1 cellular context compared by ENCODE assay signal in genomic region chr3:9704343-9705322, GRCh38.
TF ChIP-seq lines count a peak whose summit lies in the region.

No MANE protein-coding gene starts in this region.

TF ChIP-seq in HepG2, 621 proteins besides CTCF, POLR2A, EP300 and RAD21 (continued from another document and continues in another):
- TF ChIP-seq TAF15 (IDR thresholded peaks at IDR 0.05; ENCODE audit: low read depth, low read length, poor library complexity, severe bottlenecking) (no peak), HOXA3 (CRISPR knock-in tag; IDR thresholded peaks at IDR 0.05) (peak; percentile 52; the same call in 1 of the 2 replicates), ZC3H13 (CRISPR knock-in tag; IDR thresholded peaks at IDR 0.05) (0 out of 2 replicates have a peak, but pooled peaks have one; percentile 58), ZNF891 (CRISPR knock-in tag; IDR thresholded peaks at IDR 0.05) (peak; percentile 38; the same call in 1 of the 2 replicates), CBX5 (CRISPR knock-in tag; IDR thresholded peaks at IDR 0.05; ENCODE audit: borderline replicate concordance) (0 out of 2 replicates have a peak, but pooled peaks have one; percentile 36), ZNF619 (CRISPR knock-in tag; IDR thresholded peaks at IDR 0.05) (no peak), PATZ1 (CRISPR knock-in tag; IDR thresholded peaks at IDR 0.05) (peak; percentile 52), TARDBP (CRISPR knock-in tag; IDR thresholded peaks at IDR 0.05) (no peak), ZNF232 (CRISPR knock-in tag; IDR thresholded peaks at IDR 0.05; ENCODE audit: borderline replicate concordance) (peak; percentile 94), ZNF441 (CRISPR knock-in tag; IDR thresholded peaks at IDR 0.05; ENCODE audit: borderline replicate concordance) (peak; percentile 88; the same call in 1 of the 2 replicates), MYNN (CRISPR knock-in tag; IDR thresholded peaks at IDR 0.05; ENCODE audit: low read depth) (0 out of 2 replicates have a peak, but pooled peaks have one; percentile 61), RELA (CRISPR knock-in tag; IDR thresholded peaks at IDR 0.05) (no peak), MXD1 (CRISPR knock-in tag; IDR thresholded peaks at IDR 0.05) (0 out of 2 replicates have a peak, but pooled peaks have one; percentile 64), ZNF263 (CRISPR knock-in tag; IDR thresholded peaks at IDR 0.05) (0 out of 2 replicates have a peak, but pooled peaks have one; percentile 46), ZNF124 (CRISPR knock-in tag; IDR thresholded peaks at IDR 0.05) (0 out of 2 replicates have a peak, but pooled peaks have one; percentile 33), ZEB1 (IDR thresholded peaks at IDR 0.05; ENCODE audit: insufficient replicate concordance, low read depth) (no peak), ARID2 (CRISPR knock-in tag; IDR thresholded peaks at IDR 0.05; ENCODE audit: borderline replicate concordance) (no peak), EHMT2 (IDR thresholded peaks at IDR 0.05; ENCODE audit: borderline replicate concordance, low read depth, low read length) (peak; percentile 83; the same call in 1 of the 2 replicates), FOXM1 (CRISPR knock-in tag; IDR thresholded peaks at IDR 0.05) (0 out of 2 replicates have a peak, but pooled peaks have one; percentile 63)
- TF ChIP-seq, protein P1, sequence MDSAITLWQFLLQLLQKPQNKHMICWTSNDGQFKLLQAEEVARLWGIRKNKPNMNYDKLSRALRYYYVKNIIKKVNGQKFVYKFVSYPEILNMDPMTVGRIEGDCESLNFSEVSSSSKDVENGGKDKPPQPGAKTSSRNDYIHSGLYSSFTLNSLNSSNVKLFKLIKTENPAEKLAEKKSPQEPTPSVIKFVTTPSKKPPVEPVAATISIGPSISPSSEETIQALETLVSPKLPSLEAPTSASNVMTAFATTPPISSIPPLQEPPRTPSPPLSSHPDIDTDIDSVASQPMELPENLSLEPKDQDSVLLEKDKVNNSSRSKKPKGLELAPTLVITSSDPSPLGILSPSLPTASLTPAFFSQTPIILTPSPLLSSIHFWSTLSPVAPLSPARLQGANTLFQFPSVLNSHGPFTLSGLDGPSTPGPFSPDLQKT (CRISPR knock-in tag; IDR thresholded peaks at IDR 0.05; ENCODE audit: borderline replicate concordance) = peak; percentile 65; the same call in 1 of the 2 replicates
- TF ChIP-seq, protein P2, sequence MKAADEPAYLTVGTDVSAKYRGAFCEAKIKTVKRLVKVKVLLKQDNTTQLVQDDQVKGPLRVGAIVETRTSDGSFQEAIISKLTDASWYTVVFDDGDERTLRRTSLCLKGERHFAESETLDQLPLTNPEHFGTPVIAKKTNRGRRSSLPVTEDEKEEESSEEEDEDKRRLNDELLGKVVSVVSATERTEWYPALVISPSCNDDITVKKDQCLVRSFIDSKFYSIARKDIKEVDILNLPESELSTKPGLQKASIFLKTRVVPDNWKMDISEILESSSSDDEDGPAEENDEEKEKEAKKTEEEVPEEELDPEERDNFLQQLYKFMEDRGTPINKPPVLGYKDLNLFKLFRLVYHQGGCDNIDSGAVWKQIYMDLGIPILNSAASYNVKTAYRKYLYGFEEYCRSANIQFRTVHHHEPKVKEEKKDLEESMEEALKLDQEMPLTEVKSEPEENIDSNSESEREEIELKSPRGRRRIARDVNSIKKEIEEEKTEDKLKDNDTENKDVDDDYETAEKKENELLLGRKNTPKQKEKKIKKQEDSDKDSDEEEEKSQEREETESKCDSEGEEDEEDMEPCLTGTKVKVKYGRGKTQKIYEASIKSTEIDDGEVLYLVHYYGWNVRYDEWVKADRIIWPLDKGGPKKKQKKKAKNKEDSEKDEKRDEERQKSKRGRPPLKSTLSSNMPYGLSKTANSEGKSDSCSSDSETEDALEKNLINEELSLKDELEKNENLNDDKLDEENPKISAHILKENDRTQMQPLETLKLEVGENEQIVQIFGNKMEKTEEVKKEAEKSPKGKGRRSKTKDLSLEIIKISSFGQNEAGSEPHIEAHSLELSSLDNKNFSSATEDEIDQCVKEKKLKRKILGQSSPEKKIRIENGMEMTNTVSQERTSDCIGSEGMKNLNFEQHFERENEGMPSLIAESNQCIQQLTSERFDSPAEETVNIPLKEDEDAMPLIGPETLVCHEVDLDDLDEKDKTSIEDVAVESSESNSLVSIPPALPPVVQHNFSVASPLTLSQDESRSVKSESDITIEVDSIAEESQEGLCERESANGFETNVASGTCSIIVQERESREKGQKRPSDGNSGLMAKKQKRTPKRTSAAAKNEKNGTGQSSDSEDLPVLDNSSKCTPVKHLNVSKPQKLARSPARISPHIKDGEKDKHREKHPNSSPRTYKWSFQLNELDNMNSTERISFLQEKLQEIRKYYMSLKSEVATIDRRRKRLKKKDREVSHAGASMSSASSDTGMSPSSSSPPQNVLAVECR (CRISPR knock-in tag; IDR thresholded peaks at IDR 0.05; ENCODE audit: borderline replicate concordance) = peak; percentile 58
- TF ChIP-seq, protein P3, sequence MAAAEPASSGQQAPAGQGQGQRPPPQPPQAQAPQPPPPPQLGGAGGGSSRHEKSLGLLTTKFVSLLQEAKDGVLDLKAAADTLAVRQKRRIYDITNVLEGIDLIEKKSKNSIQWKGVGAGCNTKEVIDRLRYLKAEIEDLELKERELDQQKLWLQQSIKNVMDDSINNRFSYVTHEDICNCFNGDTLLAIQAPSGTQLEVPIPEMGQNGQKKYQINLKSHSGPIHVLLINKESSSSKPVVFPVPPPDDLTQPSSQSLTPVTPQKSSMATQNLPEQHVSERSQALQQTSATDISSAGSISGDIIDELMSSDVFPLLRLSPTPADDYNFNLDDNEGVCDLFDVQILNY (CRISPR knock-in tag; conservative IDR thresholded peaks at IDR 0.05) = peak; percentile 77; the same call in 1 of the 2 replicates
- TF ChIP-seq, protein P4, sequence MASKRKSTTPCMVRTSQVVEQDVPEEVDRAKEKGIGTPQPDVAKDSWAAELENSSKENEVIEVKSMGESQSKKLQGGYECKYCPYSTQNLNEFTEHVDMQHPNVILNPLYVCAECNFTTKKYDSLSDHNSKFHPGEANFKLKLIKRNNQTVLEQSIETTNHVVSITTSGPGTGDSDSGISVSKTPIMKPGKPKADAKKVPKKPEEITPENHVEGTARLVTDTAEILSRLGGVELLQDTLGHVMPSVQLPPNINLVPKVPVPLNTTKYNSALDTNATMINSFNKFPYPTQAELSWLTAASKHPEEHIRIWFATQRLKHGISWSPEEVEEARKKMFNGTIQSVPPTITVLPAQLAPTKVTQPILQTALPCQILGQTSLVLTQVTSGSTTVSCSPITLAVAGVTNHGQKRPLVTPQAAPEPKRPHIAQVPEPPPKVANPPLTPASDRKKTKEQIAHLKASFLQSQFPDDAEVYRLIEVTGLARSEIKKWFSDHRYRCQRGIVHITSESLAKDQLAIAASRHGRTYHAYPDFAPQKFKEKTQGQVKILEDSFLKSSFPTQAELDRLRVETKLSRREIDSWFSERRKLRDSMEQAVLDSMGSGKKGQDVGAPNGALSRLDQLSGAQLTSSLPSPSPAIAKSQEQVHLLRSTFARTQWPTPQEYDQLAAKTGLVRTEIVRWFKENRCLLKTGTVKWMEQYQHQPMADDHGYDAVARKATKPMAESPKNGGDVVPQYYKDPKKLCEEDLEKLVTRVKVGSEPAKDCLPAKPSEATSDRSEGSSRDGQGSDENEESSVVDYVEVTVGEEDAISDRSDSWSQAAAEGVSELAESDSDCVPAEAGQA (IDR thresholded peaks at IDR 0.05; ENCODE audit: low read depth) = no peak
- TF ChIP-seq, protein P4 (CRISPR knock-in tag; IDR thresholded peaks at IDR 0.05; ENCODE audit: borderline replicate concordance) = 0 out of 2 replicates have a peak, but pooled peaks have one; percentile 66
- TF ChIP-seq, protein P5, sequence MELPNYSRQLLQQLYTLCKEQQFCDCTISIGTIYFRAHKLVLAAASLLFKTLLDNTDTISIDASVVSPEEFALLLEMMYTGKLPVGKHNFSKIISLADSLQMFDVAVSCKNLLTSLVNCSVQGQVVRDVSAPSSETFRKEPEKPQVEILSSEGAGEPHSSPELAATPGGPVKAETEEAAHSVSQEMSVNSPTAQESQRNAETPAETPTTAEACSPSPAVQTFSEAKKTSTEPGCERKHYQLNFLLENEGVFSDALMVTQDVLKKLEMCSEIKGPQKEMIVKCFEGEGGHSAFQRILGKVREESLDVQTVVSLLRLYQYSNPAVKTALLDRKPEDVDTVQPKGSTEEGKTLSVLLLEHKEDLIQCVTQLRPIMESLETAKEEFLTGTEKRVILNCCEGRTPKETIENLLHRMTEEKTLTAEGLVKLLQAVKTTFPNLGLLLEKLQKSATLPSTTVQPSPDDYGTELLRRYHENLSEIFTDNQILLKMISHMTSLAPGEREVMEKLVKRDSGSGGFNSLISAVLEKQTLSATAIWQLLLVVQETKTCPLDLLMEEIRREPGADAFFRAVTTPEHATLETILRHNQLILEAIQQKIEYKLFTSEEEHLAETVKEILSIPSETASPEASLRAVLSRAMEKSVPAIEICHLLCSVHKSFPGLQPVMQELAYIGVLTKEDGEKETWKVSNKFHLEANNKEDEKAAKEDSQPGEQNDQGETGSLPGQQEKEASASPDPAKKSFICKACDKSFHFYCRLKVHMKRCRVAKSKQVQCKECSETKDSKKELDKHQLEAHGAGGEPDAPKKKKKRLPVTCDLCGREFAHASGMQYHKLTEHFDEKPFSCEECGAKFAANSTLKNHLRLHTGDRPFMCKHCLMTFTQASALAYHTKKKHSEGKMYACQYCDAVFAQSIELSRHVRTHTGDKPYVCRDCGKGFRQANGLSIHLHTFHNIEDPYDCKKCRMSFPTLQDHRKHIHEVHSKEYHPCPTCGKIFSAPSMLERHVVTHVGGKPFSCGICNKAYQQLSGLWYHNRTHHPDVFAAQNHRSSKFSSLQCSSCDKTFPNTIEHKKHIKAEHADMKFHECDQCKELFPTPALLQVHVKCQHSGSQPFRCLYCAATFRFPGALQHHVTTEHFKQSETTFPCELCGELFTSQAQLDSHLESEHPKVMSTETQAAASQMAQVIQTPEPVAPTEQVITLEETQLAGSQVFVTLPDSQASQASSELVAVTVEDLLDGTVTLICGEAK (IDR thresholded peaks at IDR 0.05) = no peak
- TF ChIP-seq, protein P5 (CRISPR knock-in tag; IDR thresholded peaks at IDR 0.05) = peak; percentile 85
- TF ChIP-seq, protein P6, sequence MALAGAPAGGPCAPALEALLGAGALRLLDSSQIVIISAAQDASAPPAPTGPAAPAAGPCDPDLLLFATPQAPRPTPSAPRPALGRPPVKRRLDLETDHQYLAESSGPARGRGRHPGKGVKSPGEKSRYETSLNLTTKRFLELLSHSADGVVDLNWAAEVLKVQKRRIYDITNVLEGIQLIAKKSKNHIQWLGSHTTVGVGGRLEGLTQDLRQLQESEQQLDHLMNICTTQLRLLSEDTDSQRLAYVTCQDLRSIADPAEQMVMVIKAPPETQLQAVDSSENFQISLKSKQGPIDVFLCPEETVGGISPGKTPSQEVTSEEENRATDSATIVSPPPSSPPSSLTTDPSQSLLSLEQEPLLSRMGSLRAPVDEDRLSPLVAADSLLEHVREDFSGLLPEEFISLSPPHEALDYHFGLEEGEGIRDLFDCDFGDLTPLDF (CRISPR knock-in tag; IDR thresholded peaks at IDR 0.05) = no peak
